Comparison of ENCODE assay signal across 9 cellular contexts in the genomic region with DNA sequence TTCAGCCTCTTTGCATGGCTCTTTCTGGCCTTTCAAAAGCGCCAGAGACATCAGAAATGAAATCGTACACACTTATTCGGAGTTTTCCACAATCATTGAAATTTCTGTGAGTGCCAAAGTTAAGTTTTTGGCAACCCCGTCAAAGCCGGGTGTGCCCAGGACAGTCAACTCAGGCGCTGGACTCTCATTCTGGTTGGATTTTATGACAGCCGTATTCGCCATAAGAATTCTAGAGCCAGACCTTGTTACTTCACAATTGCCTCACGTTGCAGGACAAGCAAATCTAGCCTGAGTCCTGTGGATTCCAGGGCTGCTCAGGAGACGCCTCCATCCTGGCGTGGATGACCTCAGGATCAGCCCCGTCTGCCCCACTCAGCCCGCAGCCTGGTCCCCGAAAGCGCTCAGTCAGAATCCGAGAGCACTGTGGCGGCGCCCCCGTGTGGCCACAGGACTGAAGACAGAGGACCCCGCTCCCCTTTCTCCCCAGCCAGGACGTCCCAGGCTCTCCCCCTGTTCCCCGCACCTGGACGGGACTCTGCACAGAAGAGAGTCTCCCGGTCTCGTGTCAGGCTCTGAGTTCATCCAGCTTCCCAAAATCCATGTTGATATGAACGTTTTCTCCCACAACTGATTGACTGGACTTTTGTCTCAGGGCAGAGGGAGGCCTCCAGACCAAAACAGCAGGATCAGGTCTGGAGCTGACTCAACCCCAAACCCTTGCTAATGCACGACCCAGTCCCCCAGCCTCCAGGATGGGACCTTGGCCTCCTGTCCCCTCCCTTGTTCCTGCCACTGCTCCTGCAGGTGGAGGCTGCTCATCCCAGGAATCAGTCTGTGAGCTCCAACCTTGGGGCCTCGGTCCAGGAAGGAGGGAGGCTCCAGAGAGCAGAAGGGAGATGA. TPM values are rescaled to one million over a fixed set of nuclear protein-coding genes. Genes with fewer than 3 reads are reported as not detected.
A peak's percentile ranks its signal among the peaks of the same experiment; 100 is the strongest.
DNase-seq lines count a peak whose midpoint lies in the region; ATAC-seq and TF ChIP-seq lines count a peak whose summit lies in the region.
"Had no signal": no experiment of that assay in that cellular context is flagged by ENCODE, and none has a peak within 500 bp of the region (broad histone marks: within the 10 kb centered on the region; RNA-seq: fewer than 3 reads in every experiment).

No MANE protein-coding gene starts in this region.

- no peak overlapping the region for H3K23ac ChIP-seq in H9 (ENCODE audit: insufficient read length, low read depth, low read length)

- TF ChIP-seq CTCF in H9 (conservative IDR thresholded peaks at IDR 0.05): peak; percentile 90

- peaks cover 4 to 16% (median 12%) of the 10 kb centered on the region in 5 donors for H3K9me3 Mint-ChIP-seq in CD8-positive, alpha-beta memory T cell
- peaks cover 27 to 28% of the 10 kb centered on the region in 2 experiments for H3K9me3 Mint-ChIP-seq in H9
- H3K9me3 Mint-ChIP-seq in activated naive CD8-positive, alpha-beta T cell treated with anti-CD3 and anti-CD28 coated beads, Interleukin-2, amount 10 ng/mL, durations not matched to agents 7 days and 5 days: peaks cover 13% of the 10 kb centered on the region
- H3K9me3 Mint-ChIP-seq: activated naive CD4-positive, alpha-beta T cell treated with anti-CD3 and anti-CD28 coated beads, Interleukin-2, amount 50 U/mL, for 24 hours had no signal

- H3K9me3 ChIP-seq in CD8-positive, alpha-beta memory T cell (ENCODE audit: low read length): no peaks in the 10 kb centered on the region
- H3K9me3 ChIP-seq in H9 (ENCODE audit: control insufficient read depth, low read depth, low read length) (peaks cover 18% of the 10 kb centered on the region), SJSA1 (replicated peaks) (no peaks in the 10 kb centered on the region; the same call in 1 of the 2 replicates)

- no peaks in the 10 kb centered on the region for H3K23me2 ChIP-seq in H9 (ENCODE audit: insufficient read length, low read depth, low read length, poor library complexity, severe bottlenecking)

- peaks cover 3 to 7% (median 5%) of the 10 kb centered on the region in 3 donors for H3K4me1 Mint-ChIP-seq in CD8-positive, alpha-beta memory T cell
- peaks cover 11 to 17% of the 10 kb centered on the region in 2 experiments for H3K4me1 Mint-ChIP-seq in H9
- H3K4me1 Mint-ChIP-seq in activated naive CD8-positive, alpha-beta T cell treated with anti-CD3 and anti-CD28 coated beads, Interleukin-2, amount 10 ng/mL, durations not matched to agents 7 days and 5 days: peaks cover 8% of the 10 kb centered on the region
- H3K4me1 Mint-ChIP-seq: activated naive CD4-positive, alpha-beta T cell treated with anti-CD3 and anti-CD28 coated beads, Interleukin-2, amount 50 U/mL, for 24 hours had no signal

- no peak overlapping the region for H3K4ac ChIP-seq in H9 (ENCODE audit: low read depth, low read length)

- H4K5ac ChIP-seq in H9 (ENCODE audit: insufficient read length, low read depth, low read length): no peak overlapping the region

- no peak overlapping the region for H2BK12ac ChIP-seq in H9 (ENCODE audit: insufficient read length, low read depth, low read length)

- H2BK120ac ChIP-seq in H9 (ENCODE audit: low read depth, low read length, poor library complexity, severe bottlenecking): no peak overlapping the region

- no peak overlapping the region for H4K91ac ChIP-seq in H9 (ENCODE audit: insufficient read length, low read depth, low read length)

- no peak overlapping the region for H3K9ac ChIP-seq in H9 (ENCODE audit: extremely low read depth, insufficient read length, low read length)

- no peaks in the 10 kb centered on the region for H3K4me1 ChIP-seq in CD8-positive, alpha-beta memory T cell (ENCODE audit: insufficient read depth, low read length)
- H3K4me1 ChIP-seq in H9 (ENCODE audit: insufficient read depth, low read length): no peaks in the 10 kb centered on the region
- peaks cover 5% of the 10 kb centered on the region for H3K4me1 ChIP-seq in SJSA1 (replicated peaks)

- H4K20me1 ChIP-seq in H9 (ENCODE audit: control insufficient read depth, insufficient read depth, insufficient read length): no peaks in the 10 kb centered on the region

- no peak overlapping the region for H2AFZ ChIP-seq in H9 (ENCODE audit: low read length)

- H3K14ac ChIP-seq in H9 (ENCODE audit: insufficient read depth, low read length): no peak overlapping the region

- no CpG with 5 or more reads among the region's 28 CpGs for WGBS in H9 (ENCODE audit: extremely low coverage, insufficient read length, low lambda C conversion rate)

- H3K56ac ChIP-seq in H9 (ENCODE audit: insufficient read length, low read depth, low read length): no peak overlapping the region

- no peak overlapping the region for H2BK15ac ChIP-seq in H9 (ENCODE audit: low read depth, low read length)

- H3K36me3 ChIP-seq in CD8-positive, alpha-beta memory T cell (ENCODE audit: insufficient read depth, low read length): no peaks in the 10 kb centered on the region
- H3K36me3 ChIP-seq in SJSA1: no peaks in the 10 kb centered on the region

- peak overlapping the region in 1 of 8 donors; percentile 19 for H3K27ac Mint-ChIP-seq in CD8-positive, alpha-beta memory T cell
- no peak overlapping the region for H3K27ac Mint-ChIP-seq in H9
- no peak overlapping the region for H3K27ac Mint-ChIP-seq in activated naive CD8-positive, alpha-beta T cell treated with anti-CD3 and anti-CD28 coated beads, Interleukin-2, amount 10 ng/mL, durations not matched to agents 7 days and 5 days
- H3K27ac Mint-ChIP-seq: activated naive CD4-positive, alpha-beta T cell treated with anti-CD3 and anti-CD28 coated beads, Interleukin-2, amount 50 U/mL, for 24 hours had no signal

- peak overlapping the region; percentile 31 for H3K4me2 ChIP-seq in H9 (ENCODE audit: insufficient read depth, insufficient read length, low read length)

- no peak overlapping the region for H2AK5ac ChIP-seq in H9 (ENCODE audit: insufficient read length, low read length)

- H2BK20ac ChIP-seq in H9 (ENCODE audit: low read depth, low read length, poor library complexity, severe bottlenecking): no peak overlapping the region

- H3K36me3 Mint-ChIP-seq in CD8-positive, alpha-beta memory T cell: peaks cover 0 to 19% (median 2%) of the 10 kb centered on the region in 3 donors
- H3K36me3 Mint-ChIP-seq in H9 (ENCODE audit: insufficient read depth in 1 of 3, low read depth in 3 of 3): peaks cover 11 to 18% (median 17%) of the 10 kb centered on the region in 3 experiments
- peaks cover 4% of the 10 kb centered on the region for H3K36me3 Mint-ChIP-seq in activated naive CD8-positive, alpha-beta T cell treated with anti-CD3 and anti-CD28 coated beads, Interleukin-2, amount 10 ng/mL, durations not matched to agents 7 days and 5 days

- H3K27ac ChIP-seq in CD8-positive, alpha-beta memory T cell (ENCODE audit: low read depth, low read length): no peak overlapping the region
- no peak overlapping the region for H3K27ac ChIP-seq in H9 (ENCODE audit: insufficient read length, low read depth, low read length)
- no peak overlapping the region for H3K27ac ChIP-seq in SJSA1

- H3T11ph ChIP-seq in H9 (ENCODE audit: low read length): no peak overlapping the region

- ATAC-seq in activated naive CD8-positive, alpha-beta T cell treated with anti-CD3 and anti-CD28 coated beads, Interleukin-2, amount 10 ng/mL, durations not matched to agents 7 days and 5 days (ENCODE audit: low read depth): peak; percentile 93
- ATAC-seq in GM21528 (IDR thresholded peaks at IDR 0.05; ENCODE audit: low FRiP score, unreplicated experiment): no peak
- no peak for ATAC-seq in GM19351 (IDR thresholded peaks at IDR 0.05; ENCODE audit: unreplicated experiment)

- DNase-seq in CD8-positive, alpha-beta memory T cell: peak; percentile 71 to 90 (median 79)
- DNase-seq in H9: peak; percentile 87
- peak; percentile 67 to 84 for DNase-seq in SJSA1 (ENCODE audit: low read depth in 1 of 2, low spot score in 2 of 2)
- peak; percentile 91 for DNase-seq in activated naive CD8-positive, alpha-beta T cell treated with anti-CD3 and anti-CD28 coated beads, Interleukin-2, amount 10 ng/mL, durations not matched to agents 7 days and 5 days
- peak; percentile 95 for DNase-seq in cardiac septum (ENCODE audit: low spot score)
- DNase-seq in posterior vena cava (ENCODE audit: low spot score): peak; percentile 97

- no peak overlapping the region for H3K18ac ChIP-seq in H9 (ENCODE audit: insufficient read length, low read depth, low read length)

- no peaks in the 10 kb centered on the region for H3K79me1 ChIP-seq in H9 (ENCODE audit: insufficient read depth, low read depth, low read length, poor library complexity, severe bottlenecking)

- H3K4me3 Mint-ChIP-seq in CD8-positive, alpha-beta memory T cell: peak overlapping the region in 1 of 7 donors; percentile 32
- peak overlapping the region in 1 of 2 experiments; percentile 53; a peak in 2 of 5 replicates for H3K4me3 Mint-ChIP-seq in H9
- H3K4me3 Mint-ChIP-seq in activated naive CD8-positive, alpha-beta T cell treated with anti-CD3 and anti-CD28 coated beads, Interleukin-2, amount 10 ng/mL, durations not matched to agents 7 days and 5 days: no peak overlapping the region
- H3K4me3 Mint-ChIP-seq: activated naive CD4-positive, alpha-beta T cell treated with anti-CD3 and anti-CD28 coated beads, Interleukin-2, amount 50 U/mL, for 24 hours had no signal

- intact Hi-C loops in cardiac septum (cut with DNase I) (loop anchor here (2.0 kb wide), 1 partner anchor 45 kb away; no protein-coding TSS in a partner anchor), posterior vena cava (cut with DNase I) (loop anchor here (2.0 to 5.0 kb wide), 2 partner anchors 44 to 45 kb away; no protein-coding TSS in a partner anchor)

- H3K79me2 ChIP-seq in H9 (ENCODE audit: insufficient read depth, low read length): no peaks in the 10 kb centered on the region

- CTCF ChIA-PET in CD8-positive, alpha-beta memory T cell (lab: Charles Lee): interaction anchor here (0.6 to 3.9 kb wide), 17 partner anchors 10 to 1834 kb away, joined by 3 to 25 read pairs (median 4); no protein-coding TSS in a partner anchor

- H2BK5ac ChIP-seq in H9 (ENCODE audit: insufficient read length, low read length): no peak overlapping the region

- H3K4me3 ChIP-seq in CD8-positive, alpha-beta memory T cell (ENCODE audit: low read length): no peak overlapping the region
- no peak overlapping the region for H3K4me3 ChIP-seq in SJSA1

- H3K27me3 Mint-ChIP-seq in CD8-positive, alpha-beta memory T cell: peaks cover 20 to 54% of the 10 kb centered on the region in 2 donors
- H3K27me3 Mint-ChIP-seq in H9 (ENCODE audit: low read depth): peaks cover 51% of the 10 kb centered on the region
- H3K27me3 Mint-ChIP-seq in activated naive CD8-positive, alpha-beta T cell treated with anti-CD3 and anti-CD28 coated beads, Interleukin-2, amount 10 ng/mL, durations not matched to agents 7 days and 5 days: peaks cover 70% of the 10 kb centered on the region

- POLR2A ChIA-PET in CD8-positive, alpha-beta memory T cell (lab: Charles Lee): interaction anchor here (0.7 to 1.0 kb wide), 2 partner anchors 42 to 791 kb away, joined by 3 to 4 read pairs; no protein-coding TSS in a partner anchor
- POLR2A ChIA-PET in activated naive CD8-positive, alpha-beta T cell treated with anti-CD3 and anti-CD28 coated beads, Interleukin-2, amount 10 ng/mL, durations not matched to agents 7 days and 5 days (lab: Charles Lee): interaction anchor here (1.4 kb wide), 1 partner anchor 42 kb away, joined by 8 read pairs; no protein-coding TSS in a partner anchor

- no peak overlapping the region for H4K8ac ChIP-seq in H9 (replicated peaks; ENCODE audit: insufficient read length, low read depth, low read length)

- H3K27me3 ChIP-seq in CD8-positive, alpha-beta memory T cell (ENCODE audit: insufficient read depth, low read length, poor library complexity, severe bottlenecking): no peaks in the 10 kb centered on the region
- H3K27me3 ChIP-seq in H9 (ENCODE audit: insufficient read depth, low read length) (no peaks in the 10 kb centered on the region; the same call in 1 of the 2 replicates), SJSA1 (replicated peaks) (peaks cover 13% of the 10 kb centered on the region; the same call in 1 of the 2 replicates)

RNA-seq across cellular contexts. Expression of a gene that starts 38.2 kb away (rescaled TPM):
- total RNA-seq in CD8-positive, alpha-beta memory T cell: 10 to 100 TPM; 12.4 to 12.8 TPM
- 8.2 TPM for polyA plus RNA-seq in CD8-positive, alpha-beta memory T cell
- total RNA-seq in H9 (2021): 8.5 and 8.8 TPM in 2 replicates
- 36.1 and 41.7 TPM in 2 replicates for total RNA-seq in SJSA1 (2014; rRNA removed; shearing (Covaris generic))
- 10 to 100 TPM; 24.1 to 25.8 TPM for total RNA-seq in activated naive CD8-positive, alpha-beta T cell treated with anti-CD3 and anti-CD28 coated beads, Interleukin-2, amount 10 ng/mL, durations not matched to agents 7 days and 5 days
- 12.7 TPM for total RNA-seq in cardiac septum
- 10 to 100 TPM; 16.5 to 20.5 TPM for total RNA-seq in posterior vena cava

RNA-seq across cellular contexts. Expression of a gene that starts 56.3 kb away (rescaled TPM):
- 10 to 100 TPM; 21.9 to 22.3 TPM for total RNA-seq in CD8-positive, alpha-beta memory T cell
- 12.0 TPM for polyA plus RNA-seq in CD8-positive, alpha-beta memory T cell
- 6.2 and 6.8 TPM in 2 replicates for total RNA-seq in H9 (2021)
- total RNA-seq in SJSA1 (2014; rRNA removed; shearing (Covaris generic)): 32.7 and 60.0 TPM in 2 replicates
- 10 to 100 TPM; 41.5 to 42.8 TPM for total RNA-seq in activated naive CD8-positive, alpha-beta T cell treated with anti-CD3 and anti-CD28 coated beads, Interleukin-2, amount 10 ng/mL, durations not matched to agents 7 days and 5 days
- total RNA-seq in cardiac septum: 1.9 TPM
- 1 to 10 TPM; 2.9 to 4.1 TPM for total RNA-seq in posterior vena cava
